In the genomic region with DNA sequence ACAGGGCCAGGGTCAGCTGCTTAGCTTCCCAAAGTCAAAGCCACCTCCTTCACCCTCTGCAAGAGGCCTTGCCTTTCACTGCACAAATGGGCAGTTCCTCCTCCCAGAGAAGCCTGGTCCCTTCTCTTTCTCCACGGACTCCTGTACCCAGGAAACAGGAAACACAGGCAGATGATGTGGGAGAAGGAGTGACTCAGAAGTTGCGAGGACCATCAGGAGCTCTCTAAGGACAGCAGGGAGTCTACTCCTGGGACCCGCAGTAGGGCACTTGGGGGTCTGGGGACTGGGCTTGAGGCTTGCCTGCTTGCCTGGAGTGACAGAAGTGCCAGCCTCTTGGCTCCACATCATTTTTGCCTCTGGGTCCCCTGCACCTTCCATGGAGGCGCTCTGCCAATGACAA, we compare ENCODE assay signal across 19 cellular contexts. TPM values are rescaled to one million over a fixed set of nuclear protein-coding genes. Genes with fewer than 3 reads are reported as not detected.
DNase-seq lines count a peak whose midpoint lies in the region; ATAC-seq and TF ChIP-seq lines count a peak whose summit lies in the region.
"Had no signal": no experiment of that assay in that cellular context is flagged by ENCODE, and none has a peak within 500 bp of the region (broad histone marks: within the 10 kb centered on the region; RNA-seq: fewer than 3 reads in every experiment).

No MANE protein-coding gene starts in this region.

- no peaks in the 10 kb centered on the region for H3K36me3 ChIP-seq in GM23248 (ENCODE audit: low read depth)
- no peaks in the 10 kb centered on the region for H3K36me3 ChIP-seq in SJCRH30
- no peaks in the 10 kb centered on the region for H3K36me3 ChIP-seq in skeletal muscle satellite cell (ENCODE audit: insufficient read depth, low read length)
- H3K36me3 ChIP-seq: heart right ventricle had no signal

- H3K4me1 ChIP-seq in GM23248 (ENCODE audit: insufficient read depth) (peaks cover 12% of the 10 kb centered on the region), SJCRH30 (peaks cover 15% of the 10 kb centered on the region), skeletal muscle satellite cell (ENCODE audit: control insufficient read depth, insufficient read depth, low read length) (peaks cover 14% of the 10 kb centered on the region)

- H3K9me3 ChIP-seq in GM23248 (ENCODE audit: low read depth) (no peaks in the 10 kb centered on the region), SJCRH30 (replicated peaks) (no peaks in the 10 kb centered on the region), skeletal muscle satellite cell (replicated peaks; ENCODE audit: low read length) (no peaks in the 10 kb centered on the region)
- H3K9me3 ChIP-seq: heart right ventricle had no signal

- no peaks in the 10 kb centered on the region for H3F3A ChIP-seq in GM23248 (ENCODE audit: insufficient read depth)

- peak overlapping the region; percentile 27; the same call in 1 of the 2 replicates for H2AFZ ChIP-seq in GM23248

- H3K4me2 ChIP-seq in GM23248 (ENCODE audit: unreplicated experiment), result peak overlapping the region; percentile 59
- H3K4me2 ChIP-seq in skeletal muscle satellite cell (ENCODE audit: low read length), result peak overlapping the region; percentile 18

- no peak overlapping the region for H3K9ac ChIP-seq in GM23248
- H3K9ac ChIP-seq in skeletal muscle satellite cell (ENCODE audit: low read depth, low read length), result no peak overlapping the region

- ATAC-seq in HG03457 (IDR thresholded peaks at IDR 0.05; ENCODE audit: unreplicated experiment) (no peak), GM21526 (IDR thresholded peaks at IDR 0.05; ENCODE audit: low FRiP score, unreplicated experiment) (no peak)
- ATAC-seq: naive thymus-derived CD4-positive, alpha-beta T cell; stimulated activated naive B cell treated with anti-CD40 and anti-IgM and Interleukin-4, amounts not matched to agents 10 μg/mL and 1 μg/mL and 100 μg/mL, for 72 hours had no signal

- H3K27ac ChIP-seq in GM23248 (no peak overlapping the region), SJCRH30 (peak overlapping the region; percentile 1; the same call in 1 of the 2 replicates)
- H3K27ac ChIP-seq: heart right ventricle had no signal

- H3K27me3 ChIP-seq in GM23248 (replicated peaks; ENCODE audit: insufficient read depth) (0 out of 2 replicates have a peak, but pooled peaks cover 4% of the 10 kb centered on the region), SJCRH30 (peaks cover 5% of the 10 kb centered on the region), skeletal muscle satellite cell (ENCODE audit: control insufficient read depth, insufficient read depth, low read length) (peaks cover 6% of the 10 kb centered on the region)
- H3K27me3 ChIP-seq: heart right ventricle had no signal

- H3K79me2 ChIP-seq in GM23248 (ENCODE audit: insufficient read depth), result no peaks in the 10 kb centered on the region

- TF ChIP-seq CTCF in fibroblast of the aortic adventitia (IDR thresholded peaks at IDR 0.05; ENCODE audit: insufficient read depth, low read length), result no peak

- 43 to 46% methylated on average over 4 of the region's 4 CpGs for WGBS in GM23248 (ENCODE audit: low coverage in 1 of 2, low lambda C conversion rate in 2 of 2, missing lambda C conversion rate in 2 of 2), 2 experiments

- H4K20me1 ChIP-seq in GM23248 (ENCODE audit: insufficient read depth), result no peaks in the 10 kb centered on the region

- H3K4me3 ChIP-seq in GM23248 (no peak overlapping the region), SJCRH30 (no peak overlapping the region), fibroblast of the aortic adventitia (ENCODE audit: low read depth, low read length) (no peak overlapping the region), skeletal muscle satellite cell (ENCODE audit: low read length) (no peak overlapping the region)
- H3K4me3 ChIP-seq: heart right ventricle had no signal

- H3K9me2 ChIP-seq in GM23248 (ENCODE audit: insufficient read depth), result no peaks in the 10 kb centered on the region

- DNase-seq in GM23248, result peak; percentile 69
- DNase-seq in SJCRH30, result peak in 1 of 2 experiments; percentile 21
- peak; percentile 42 for DNase-seq in fibroblast of the aortic adventitia (ENCODE audit: low read depth)
- DNase-seq in stimulated activated CD4-positive, alpha-beta T cell treated with anti-CD3 and anti-CD28 coated beads, Interleukin-2, amount 100 ng/mL, for 48 hours, result no peak
- no peak for DNase-seq in NCI-H526 (lab: John Stamatoyannopoulos, UW)
- DNase-seq: activated B cell treated with CpG ODN at 0.5 μM for 24 hours; activated naive CD4-positive, alpha-beta T cell treated with Interleukin-2 at 50 U/mL for 16 hours; central memory CD4-positive, alpha-beta T cell; heart right ventricle; left cardiac atrium; naive thymus-derived CD4-positive, alpha-beta T cell; NCI-H1105; NCI-H2171 treated with DMSO at 0.1 percent for 48 hours; retina; stimulated activated CD4-positive, alpha-beta T cell treated with anti-CD3 and anti-CD28 coated beads, Interleukin-4, amount 100 ng/mL, for 4 hours; stimulated activated naive B cell treated with anti-CD40 and anti-IgM and Interleukin-4, amounts not matched to agents 10 μg/mL and 1 μg/mL and 100 μg/mL, for 72 hours had no signal

- in situ Hi-C loops in GM23248 (cut with MboI), result no loop called here

RNA-seq across cellular contexts. Expression of gene KSR1, which starts 47.4 kb away (rescaled TPM):
- total RNA-seq in GM23248 (2014; rRNA removed; shearing (Covaris generic)), result 2.5 and 9.6 TPM in 2 replicates
- polyA plus RNA-seq in GM23248 (2016; fragmentation: Nextera tagmentation; extraction: Ambion mirVana), result 0.98 and 1.3 TPM in 2 replicates
- 35.9 and 37.6 TPM in 2 replicates for total RNA-seq in SJCRH30 (2014; rRNA removed; shearing (Covaris generic))
- 19.4 and 45.9 TPM in 2 replicates for total RNA-seq in fibroblast of the aortic adventitia (ENCODE audit: low replicate concordance)
- 4.8 and 7.4 TPM in 2 replicates for total RNA-seq in skeletal muscle satellite cell (2012; rRNA removed)

Comparison
In these comparisons a context has a peak if more than half of its experiments do, and no peak if none do; other contexts are left out.
1. DNase-seq: peak in GM23248 (single experiment) and fibroblast of the aortic adventitia (single experiment); none in stimulated activated CD4-positive, alpha-beta T cell treated with anti-CD3 and anti-CD28 coated beads, Interleukin-2, amount 100 ng/mL, for 48 hours (0 of 2) and NCI-H526 (0 of 2).